ENCODE assay signal across 26 cellular contexts in the genomic region with DNA sequence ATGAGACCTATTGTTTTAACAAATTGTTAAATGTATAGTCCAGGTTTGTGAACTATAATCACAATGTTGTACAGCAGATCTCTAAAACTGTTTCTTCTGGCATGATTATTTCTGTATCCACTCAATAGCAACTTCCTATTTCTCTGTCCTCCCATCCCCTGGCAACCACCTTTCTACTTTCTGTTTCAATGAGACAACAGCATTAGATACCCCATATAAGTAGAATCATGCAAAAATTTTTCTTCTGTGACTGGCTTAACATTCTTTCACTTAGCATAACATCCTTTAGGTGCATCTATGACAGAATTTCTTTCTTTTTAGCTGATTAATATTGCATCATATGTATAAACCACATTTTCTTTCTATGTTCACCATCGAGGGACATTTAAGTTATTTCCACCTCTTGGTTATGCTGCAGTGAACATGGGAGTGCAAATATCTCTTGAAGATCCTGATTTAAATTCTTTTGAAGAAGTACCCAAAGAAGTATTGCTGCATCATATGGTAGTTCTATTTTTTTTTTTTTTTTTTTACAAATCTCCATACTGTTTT.
DNase-seq lines count a peak whose midpoint lies in the region; ATAC-seq, FAIRE-seq and TF ChIP-seq lines count a peak whose summit lies in the region.
"Had no signal": no experiment of that assay in that cellular context is flagged by ENCODE, and none has a peak within 500 bp of the region (broad histone marks: within the 10 kb centered on the region; RNA-seq: fewer than 3 reads in every experiment).

No MANE protein-coding gene starts in this region.

- DNase-seq in GM10248 (ENCODE audit: extremely low spot score) (peak; percentile 6), NCI-H226 (peak; percentile 32), iris pigment epithelial cell (ENCODE audit: low read depth) (peak; percentile 56), DMS53 treated with DMSO at 0.1 percent for 48 hours (lab: John Stamatoyannopoulos, UW; ENCODE audit: unreplicated experiment) (no peak), foreskin melanocyte (no peak), GM12892 (ENCODE audit: insufficient read length) (no peak)
- DNase-seq: activated CD4-positive, alpha-beta T cell treated with anti-CD3 and anti-CD28 coated beads, Interleukin-2, amount 10 ng/mL, durations not matched to agents 24 days and 14 days; activated naive CD4-positive, alpha-beta T cell treated with Interleukin-2 at 50 U/mL for 16 hours; activated T-cell treated with anti-CD3 and anti-CD28 coated beads, Interleukin-2, amount 50 U/mL, for 48 hours; amygdala; Caco-2; cortex of kidney; esophagus squamous epithelium; gastrocnemius medialis; islet precursor cell; MG63; NCI-H1436 treated with DMSO at 0.1 percent for 48 hours; NCI-H2171; NCI-H526; right cardiac atrium; RPMI8226; stimulated activated CD4-positive, alpha-beta T cell treated with anti-CD3 and anti-CD28 coated beads, Interleukin-12 subunit alpha, Interleukin-12 subunit beta, amount 100 ng/mL, for 4 hours; stimulated activated CD4-positive, alpha-beta T cell treated with anti-CD3 and anti-CD28 coated beads, Interleukin-4, amount 100 ng/mL, for 24 hours; stimulated activated naive CD4-positive, alpha-beta T cell had no signal

- ATAC-seq in HG02884 (IDR thresholded peaks at IDR 0.05; ENCODE audit: unreplicated experiment): peak; percentile 69
- ATAC-seq: gastrocnemius medialis, GM23338, right cardiac atrium had no signal

- no peak for TF ChIP-seq POLR2A in GM12892 (IDR thresholded peaks at IDR 0.05; ENCODE audit: low read depth, low read length)

- CTCF ChIA-PET in GM10248 (lab: Yijun Ruan, JAX): interaction anchor here (1.0 kb wide), 1 partner anchor 19 kb away, joined by 3 read pairs; no protein-coding TSS in a partner anchor

- no peak for TF ChIP-seq CTCF in GM10248 (IDR thresholded peaks at IDR 0.05; ENCODE audit: control extremely low read depth, extremely low read depth, low read depth, missing control alignments)

- FAIRE-seq in GM12892 (lab: Jason Lieb, UNC): no peak

- POLR2A ChIA-PET in GM10248 (lab: Yijun Ruan, JAX): no interaction called here

Comparison
In these comparisons a context has a peak if more than half of its experiments do, and no peak if none do; other contexts are left out.
1. DNase-seq: peak in GM10248 (single experiment), NCI-H226 (single experiment) and iris pigment epithelial cell (single experiment); none in DMS53 treated with DMSO at 0.1 percent for 48 hours (single experiment), foreskin melanocyte (single experiment) and GM12892 (single experiment).